8 cellular contexts compared by ENCODE assay signal in genomic region chr14:75294649-75295033, GRCh38. TPM values are rescaled to one million over a fixed set of nuclear protein-coding genes. Genes with fewer than 3 reads are reported as not detected.
A peak's percentile ranks its signal among the peaks of the same experiment; 100 is the strongest.
DNase-seq lines count a peak whose midpoint lies in the region; ATAC-seq and TF ChIP-seq lines count a peak whose summit lies in the region.

No MANE protein-coding gene starts in this region.

- no peaks in the 10 kb centered on the region for H3K9me3 ChIP-seq in KOPT-K1 (ENCODE audit: insufficient read depth, low read length, poor library complexity, severe bottlenecking)
- no peaks in the 10 kb centered on the region for H3K9me3 ChIP-seq in colonic mucosa

- CTCF ChIA-PET in GM10248 (lab: Yijun Ruan, JAX), result interaction anchor here (1.0 to 9.6 kb wide), 20 partner anchors 7 to 434 kb away, joined by 3 to 111 read pairs (median 6); partner anchors contain the start of genes ACYP1 and NEK9

- H3K27me3 ChIP-seq in colonic mucosa, result no peaks in the 10 kb centered on the region

- TF ChIP-seq CTCF in colonic mucosa (IDR thresholded peaks at IDR 0.05), result no peak
- TF ChIP-seq CTCF in GM10248 (IDR thresholded peaks at IDR 0.05; ENCODE audit: control extremely low read depth, extremely low read depth, low read depth, missing control alignments), result no peak

- H3K4me3 ChIP-seq in colonic mucosa, result peak overlapping the region; percentile 50

- no peak for ATAC-seq in GM19351 (IDR thresholded peaks at IDR 0.05; ENCODE audit: unreplicated experiment)

- peak overlapping the region; percentile 89 to 93 for H3K9ac ChIP-seq in colonic mucosa (ENCODE audit: low read depth in 2 of 2, low read length in 2 of 2)

- intact Hi-C loops in colonic mucosa (cut with DNase I) (no loop called here), head of caudate nucleus (cut with DNase I) (no loop called here)

- no peaks in the 10 kb centered on the region for H3K36me3 ChIP-seq in KOPT-K1 (ENCODE audit: insufficient read depth, low read length)
- no peaks in the 10 kb centered on the region for H3K36me3 ChIP-seq in colonic mucosa

- POLR2A ChIA-PET in GM10248 (lab: Yijun Ruan, JAX), result interaction anchor here (0.6 to 1.4 kb wide), 6 partner anchors 9 to 36 kb away, joined by 3 to 11 read pairs (median 5); partner anchors contain the start of gene FOS

- H3K4me1 ChIP-seq in colonic mucosa, result no peaks in the 10 kb centered on the region

- DNase-seq in DMS114 treated with DMSO at 0.1 percent for 48 hours (lab: John Stamatoyannopoulos, UW; ENCODE audit: unreplicated experiment) (peak; percentile 28), colonic mucosa (no peak), myocyte (ENCODE audit: low read depth) (peak; percentile 39), GM10248 (ENCODE audit: extremely low spot score) (no peak), head of caudate nucleus (no peak), T-helper 9 cell (no peak)

- peak overlapping the region; percentile 2 for H3K27ac ChIP-seq in KOPT-K1 (ENCODE audit: low read depth, low read length, poor library complexity, severe bottlenecking)
- H3K27ac ChIP-seq in colonic mucosa, result peak overlapping the region; percentile 85

RNA-seq across cellular contexts. Expression of gene FOS, which starts 16.0 kb away (rescaled TPM):
- total RNA-seq in colonic mucosa (10 to 100 TPM; 86.9 to 98.4 TPM), myocyte (22.7 and 26.5 TPM in 2 replicates)
- 2.0 TPM for polyA plus RNA-seq in myocyte (2012)

Comparison
In these comparisons a context has a peak if more than half of its experiments do, and no peak if none do; other contexts are left out.
1. DNase-seq: peak in DMS114 treated with DMSO at 0.1 percent for 48 hours (single experiment) and myocyte (single experiment); none in colonic mucosa (single experiment), GM10248 (single experiment), head of caudate nucleus (0 of 42) and T-helper 9 cell (single experiment).